3 cellular contexts compared by ENCODE assay signal in genomic region chr12:67147030-67147429, GRCh38.
"Had no signal": no experiment of that assay in that cellular context is flagged by ENCODE, and none has a peak within 500 bp of the region (broad histone marks: within the 10 kb centered on the region; RNA-seq: fewer than 3 reads in every experiment).

No MANE protein-coding gene starts in this region.

- H3K4me3 ChIP-seq: GM12878 had no signal

- ATAC-seq: GM12878 had no signal

- DNase-seq: GDM1, GF-D8 had no signal
